ENCODE assay signal across 8 cellular contexts in the genomic region with DNA sequence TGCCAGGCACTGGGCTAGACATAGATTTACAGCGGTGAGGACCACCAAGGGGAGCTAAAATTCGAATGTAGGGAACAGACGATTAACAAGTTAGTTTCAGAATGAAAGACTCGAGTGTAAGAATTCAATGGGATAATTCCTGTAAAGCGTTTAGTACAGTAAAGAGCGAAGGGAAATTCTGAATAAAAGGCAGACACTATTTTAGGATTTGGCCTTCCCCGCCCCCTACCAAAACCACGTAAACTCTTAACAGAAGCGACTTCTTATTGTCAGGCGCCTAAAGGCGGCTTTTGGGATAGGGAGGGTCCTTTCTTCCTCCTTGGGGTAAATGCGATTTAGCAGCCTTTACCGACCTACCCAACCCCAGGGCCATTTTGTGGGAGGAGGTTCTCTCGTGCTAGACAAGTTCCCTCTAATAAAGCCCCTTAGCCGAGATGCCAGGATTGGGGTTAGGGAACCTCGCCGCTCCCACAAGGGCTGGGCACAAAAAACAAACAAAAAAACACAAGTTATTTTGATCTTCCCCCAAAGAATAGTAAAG. TPM values are rescaled to one million over a fixed set of nuclear protein-coding genes. Genes with fewer than 3 reads are reported as not detected.
A peak's percentile ranks its signal among the peaks of the same experiment; 100 is the strongest.
DNase-seq lines count a peak whose midpoint lies in the region; ATAC-seq, FAIRE-seq and TF ChIP-seq lines count a peak whose summit lies in the region.

No MANE protein-coding gene starts in this region.

- no peaks in the 10 kb centered on the region for H3K27me3 ChIP-seq in cardiac muscle cell
- no peaks in the 10 kb centered on the region for H3K27me3 ChIP-seq in sigmoid colon

- H3K4me1 ChIP-seq in A549 (peaks cover 37% of the 10 kb centered on the region; the same call in 2 of the 3 replicates), cardiac muscle cell (ENCODE audit: low read depth) (peaks cover 12% of the 10 kb centered on the region), sigmoid colon (peaks cover 0 to 32% (median 18%) of the 10 kb centered on the region in 4 donors)

- H3K4me2 ChIP-seq in A549 = peak overlapping the region; percentile 96

- CTCF ChIA-PET in A549 (lab: Yijun Ruan, JAX) = interaction anchor here (1.4 kb wide), 1 partner anchor 94 kb away, joined by 3 read pairs; the partner anchor contains the start of gene KAT2B

- TF ChIP-seq RAD21 in A549 (conservative IDR thresholded peaks at IDR 0.05 in 1 of 2, IDR thresholded peaks at IDR 0.05 in 1 of 2) = no peak; a peak in 1 of 5 replicates

- intact Hi-C loops in sigmoid colon (cut with DNase I) = loop anchor here (5.0 kb wide), 2 partner anchors 59 to 196 kb away; no protein-coding TSS in a partner anchor

- TF ChIP-seq EP300 in A549 (IDR thresholded peaks at IDR 0.05) = no peak
- no peak for TF ChIP-seq EP300 in sigmoid colon (IDR thresholded peaks at IDR 0.05)

- H3K36me3 ChIP-seq in cardiac muscle cell (no peaks in the 10 kb centered on the region), sigmoid colon (peaks cover 0 to 5% (median 0%) of the 10 kb centered on the region in 4 donors)

- H3K9me3 ChIP-seq in A549 (no peaks in the 10 kb centered on the region), cardiac muscle cell (ENCODE audit: low read depth) (no peaks in the 10 kb centered on the region), sigmoid colon (no peaks in the 10 kb centered on the region)

- no peak for FAIRE-seq in A549 (lab: Jason Lieb, UNC)

- ATAC-seq in A549 (peak; percentile 51 to 65), GM18519 (IDR thresholded peaks at IDR 0.05; ENCODE audit: low FRiP score, unreplicated experiment) (peak; percentile 2), HG03280 (IDR thresholded peaks at IDR 0.05; ENCODE audit: unreplicated experiment) (peak; percentile 3)

- 1% methylated on average over 17 of the region's 17 CpGs for WGBS in A549 (ENCODE audit: missing lambda C conversion rate)
- 4 to 21% methylated on average over 17 of the region's 17 CpGs for WGBS in sigmoid colon, 2 donors

- POLR2A ChIA-PET in A549 (lab: Yijun Ruan, JAX) = interaction anchor here (1.0 to 1.2 kb wide), 2 partner anchors 9 to 57 kb away, joined by 4 to 5 read pairs; no protein-coding TSS in a partner anchor

- peak overlapping the region; percentile 96 for H3K4me3 ChIP-seq in A549
- peak overlapping the region; percentile 95 for H3K4me3 ChIP-seq in WI38 (ENCODE audit: low read depth, low read length)
- peak overlapping the region; percentile 91 for H3K4me3 ChIP-seq in cardiac muscle cell
- H3K4me3 ChIP-seq in sigmoid colon = peak overlapping the region; percentile 70 to 100 (median 94)

- TF ChIP-seq CTCF in A549 (IDR thresholded peaks at IDR 0.05) (no peak), WI38 (IDR thresholded peaks at IDR 0.05; ENCODE audit: low read depth, low read length) (no peak), cardiac muscle cell (IDR thresholded peaks at IDR 0.05; ENCODE audit: low read depth, low read length) (no peak), sigmoid colon (IDR thresholded peaks at IDR 0.05) (no peak)

- DNase-seq in A549 (ENCODE audit: low read depth in 1 of 2, low spot score in 1 of 2) (peak in 1 of 2 experiments; percentile 45), cardiac muscle cell (ENCODE audit: low read depth in 1 of 2, low spot score in 1 of 2) (peak in 1 of 2 donors; percentile 5), sigmoid colon (no peak), NCI-H1092 treated with DMSO at 0.1 percent for 48 hours (lab: John Stamatoyannopoulos, UW) (no peak), NCI-H748 treated with DMSO at 0.1 percent for 48 hours (lab: John Stamatoyannopoulos, UW) (no peak)

- H3K27ac ChIP-seq in A549 = peak overlapping the region; percentile 92 to 97
- H3K27ac ChIP-seq in cardiac muscle cell = peak overlapping the region; percentile 94
- H3K27ac ChIP-seq in sigmoid colon = peak overlapping the region; percentile 94 to 100 (median 98)

- no peak for TF ChIP-seq POLR2A in A549 (IDR thresholded peaks at IDR 0.05; ENCODE audit: low read length)
- no peak for TF ChIP-seq POLR2A in sigmoid colon (IDR thresholded peaks at IDR 0.05)

TF ChIP-seq in A549, 52 proteins besides CTCF, POLR2A, EP300 and RAD21:
- peak; percentile 38; the same call in 1 of the 2 replicates for TF ChIP-seq EHMT2 (IDR thresholded peaks at IDR 0.05; ENCODE audit: low read depth)
- TF ChIP-seq, protein P1, sequence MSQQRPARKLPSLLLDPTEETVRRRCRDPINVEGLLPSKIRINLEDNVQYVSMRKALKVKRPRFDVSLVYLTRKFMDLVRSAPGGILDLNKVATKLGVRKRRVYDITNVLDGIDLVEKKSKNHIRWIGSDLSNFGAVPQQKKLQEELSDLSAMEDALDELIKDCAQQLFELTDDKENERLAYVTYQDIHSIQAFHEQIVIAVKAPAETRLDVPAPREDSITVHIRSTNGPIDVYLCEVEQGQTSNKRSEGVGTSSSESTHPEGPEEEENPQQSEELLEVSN (IDR thresholded peaks at IDR 0.05; ENCODE audit: borderline replicate concordance, low read depth) = 0 out of 2 replicates have a peak, but pooled peaks have one; percentile 18
- no peak for TF ChIP-seq MAFK (IDR thresholded peaks at IDR 0.05; ENCODE audit: partially characterized antibody)
- peak; percentile 19; the same call in 1 of the 2 replicates for TF ChIP-seq PHF8 (IDR thresholded peaks at IDR 0.05; ENCODE audit: borderline replicate concordance, low read depth)

RNA-seq across cellular contexts. Expression of gene RAB5A, which starts 0.5 kb away (rescaled TPM):
- polyA plus RNA-seq in A549 (2011; rRNA removed) (51.5 and 66.6 TPM in 2 replicates), A549 (2017; fragmentation: RNase III; extraction: RNeasy Plus Mini Kit Qiagen cat#74134 plus additional on column Dnase treatment) (41.2 to 43.9 TPM (median 43.2 TPM) in 3 replicates), cardiac muscle cell (56.1 and 62.4 TPM in 2 replicates), sigmoid colon (10 to 100 TPM; 28.0 to 48.8 (median 38.4) TPM)
- 15.3 and 16.9 TPM in 2 replicates for polyA plus RNA-seq in A549 (2012; cell fraction: cytosol; rRNA removed)
- 6.9 and 7.7 TPM in 2 replicates for polyA plus RNA-seq in A549 (2012; cell fraction: nucleus; rRNA removed)
- polyA minus RNA-seq in A549 (2011; rRNA and poly(A)+ RNA removed) = 13.4 and 14.3 TPM in 2 replicates
- total RNA-seq in cardiac muscle cell (40.7 and 55.7 TPM in 2 replicates), sigmoid colon (10 to 100 TPM; 61.4 to 65.3 (median 64.1) TPM)

RNA-seq across cellular contexts. Expression of gene EFHB, which starts 12.3 kb away (rescaled TPM):
- polyA plus RNA-seq in A549 (2011; rRNA removed) (1.9 and 2.1 TPM in 2 replicates), A549 (2017; fragmentation: RNase III; extraction: RNeasy Plus Mini Kit Qiagen cat#74134 plus additional on column Dnase treatment) (2.1 to 2.8 TPM (median 2.7 TPM) in 3 replicates), cardiac muscle cell (0.39 and 0.61 TPM in 2 replicates), sigmoid colon (under 1 TPM in 2 of 3 donors, not detected in 1; 0.46 to 0.47 TPM)
- 0.52 and 0.67 TPM in 2 replicates for polyA plus RNA-seq in A549 (2012; cell fraction: cytosol; rRNA removed)
- 0.29 and 0.92 TPM in 2 replicates for polyA plus RNA-seq in A549 (2012; cell fraction: nucleus; rRNA removed)
- polyA minus RNA-seq in A549 (2011; rRNA and poly(A)+ RNA removed) = 1.4 and 1.7 TPM in 2 replicates
- total RNA-seq in cardiac muscle cell (0.15 and 1.0 TPM in 2 replicates), sigmoid colon (1 to 10 TPM in 1 of 4 donors, under 1 TPM in 2, not detected in 1; 0.41 to 2.9 (median 0.82) TPM)

Comparison
In these comparisons a context has a peak if more than half of its experiments do, and no peak if none do; other contexts are left out.
1. ATAC-seq: peak in every context shown above with its lines; median percentile 58 in A549; 3 in HG03280; 2 in GM18519.